ENCODE assay signal across 1 cellular context in the genomic region with DNA sequence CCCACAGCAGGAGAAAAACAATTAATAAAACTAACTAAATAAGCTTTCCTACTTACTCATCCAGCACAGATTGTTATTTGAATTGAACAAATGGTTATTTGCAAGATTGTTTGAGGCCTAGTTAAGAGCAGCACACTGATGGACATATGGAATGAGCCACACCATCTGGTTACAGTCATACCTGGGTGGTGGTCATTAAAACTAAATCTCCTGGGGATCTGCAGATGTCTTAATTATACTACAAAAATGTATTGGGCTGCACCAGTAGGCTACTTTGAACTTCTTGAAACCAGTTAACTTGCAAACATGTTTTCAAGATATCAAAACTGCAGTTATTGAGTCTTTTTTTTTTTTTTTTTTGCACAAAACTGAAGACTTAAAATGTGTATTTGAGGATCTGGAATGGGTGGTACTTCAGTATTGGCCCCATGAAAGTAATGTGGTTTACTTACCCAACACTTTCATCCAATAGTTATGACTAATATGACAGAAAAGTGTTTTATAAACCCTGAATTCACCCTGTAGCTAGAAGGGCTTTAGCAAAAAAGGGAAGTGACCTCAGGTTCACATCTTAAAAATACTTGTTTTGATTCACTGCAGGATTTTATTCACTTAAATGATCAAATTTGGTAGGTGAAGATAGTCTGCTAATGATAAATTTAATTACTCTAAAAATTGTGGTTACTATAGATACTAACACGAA.
TF ChIP-seq lines count a peak whose summit lies in the region.

No MANE protein-coding gene starts in this region.

TF ChIP-seq in SK-N-SH, 30 proteins besides CTCF, POLR2A, EP300 and RAD21 (continued from another document):
- TF ChIP-seq, protein P1, sequence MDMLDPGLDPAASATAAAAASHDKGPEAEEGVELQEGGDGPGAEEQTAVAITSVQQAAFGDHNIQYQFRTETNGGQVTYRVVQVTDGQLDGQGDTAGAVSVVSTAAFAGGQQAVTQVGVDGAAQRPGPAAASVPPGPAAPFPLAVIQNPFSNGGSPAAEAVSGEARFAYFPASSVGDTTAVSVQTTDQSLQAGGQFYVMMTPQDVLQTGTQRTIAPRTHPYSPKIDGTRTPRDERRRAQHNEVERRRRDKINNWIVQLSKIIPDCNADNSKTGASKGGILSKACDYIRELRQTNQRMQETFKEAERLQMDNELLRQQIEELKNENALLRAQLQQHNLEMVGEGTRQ (IDR thresholded peaks at IDR 0.05; ENCODE audit: borderline replicate concordance, low read depth, low read length): no peak
- TF ChIP-seq, protein P2, sequence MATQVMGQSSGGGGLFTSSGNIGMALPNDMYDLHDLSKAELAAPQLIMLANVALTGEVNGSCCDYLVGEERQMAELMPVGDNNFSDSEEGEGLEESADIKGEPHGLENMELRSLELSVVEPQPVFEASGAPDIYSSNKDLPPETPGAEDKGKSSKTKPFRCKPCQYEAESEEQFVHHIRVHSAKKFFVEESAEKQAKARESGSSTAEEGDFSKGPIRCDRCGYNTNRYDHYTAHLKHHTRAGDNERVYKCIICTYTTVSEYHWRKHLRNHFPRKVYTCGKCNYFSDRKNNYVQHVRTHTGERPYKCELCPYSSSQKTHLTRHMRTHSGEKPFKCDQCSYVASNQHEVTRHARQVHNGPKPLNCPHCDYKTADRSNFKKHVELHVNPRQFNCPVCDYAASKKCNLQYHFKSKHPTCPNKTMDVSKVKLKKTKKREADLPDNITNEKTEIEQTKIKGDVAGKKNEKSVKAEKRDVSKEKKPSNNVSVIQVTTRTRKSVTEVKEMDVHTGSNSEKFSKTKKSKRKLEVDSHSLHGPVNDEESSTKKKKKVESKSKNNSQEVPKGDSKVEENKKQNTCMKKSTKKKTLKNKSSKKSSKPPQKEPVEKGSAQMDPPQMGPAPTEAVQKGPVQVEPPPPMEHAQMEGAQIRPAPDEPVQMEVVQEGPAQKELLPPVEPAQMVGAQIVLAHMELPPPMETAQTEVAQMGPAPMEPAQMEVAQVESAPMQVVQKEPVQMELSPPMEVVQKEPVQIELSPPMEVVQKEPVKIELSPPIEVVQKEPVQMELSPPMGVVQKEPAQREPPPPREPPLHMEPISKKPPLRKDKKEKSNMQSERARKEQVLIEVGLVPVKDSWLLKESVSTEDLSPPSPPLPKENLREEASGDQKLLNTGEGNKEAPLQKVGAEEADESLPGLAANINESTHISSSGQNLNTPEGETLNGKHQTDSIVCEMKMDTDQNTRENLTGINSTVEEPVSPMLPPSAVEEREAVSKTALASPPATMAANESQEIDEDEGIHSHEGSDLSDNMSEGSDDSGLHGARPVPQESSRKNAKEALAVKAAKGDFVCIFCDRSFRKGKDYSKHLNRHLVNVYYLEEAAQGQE (IDR thresholded peaks at IDR 0.05; ENCODE audit: low read depth, low read length): no peak
- TF ChIP-seq CHD2 (IDR thresholded peaks at IDR 0.05; ENCODE audit: low read length, partially characterized antibody) (no peak), NRF1 (IDR thresholded peaks at IDR 0.05; ENCODE audit: low read depth, low read length) (no peak), RXRA (IDR thresholded peaks at IDR 0.05; ENCODE audit: borderline replicate concordance, low read depth) (no peak), SIN3A (IDR thresholded peaks at IDR 0.05; ENCODE audit: borderline replicate concordance, low read depth, low read length) (no peak), FOXM1 (IDR thresholded peaks at IDR 0.05; ENCODE audit: low read depth) (no peak), TCF12 (IDR thresholded peaks at IDR 0.05) (no peak)
- TF ChIP-seq, protein P3, sequence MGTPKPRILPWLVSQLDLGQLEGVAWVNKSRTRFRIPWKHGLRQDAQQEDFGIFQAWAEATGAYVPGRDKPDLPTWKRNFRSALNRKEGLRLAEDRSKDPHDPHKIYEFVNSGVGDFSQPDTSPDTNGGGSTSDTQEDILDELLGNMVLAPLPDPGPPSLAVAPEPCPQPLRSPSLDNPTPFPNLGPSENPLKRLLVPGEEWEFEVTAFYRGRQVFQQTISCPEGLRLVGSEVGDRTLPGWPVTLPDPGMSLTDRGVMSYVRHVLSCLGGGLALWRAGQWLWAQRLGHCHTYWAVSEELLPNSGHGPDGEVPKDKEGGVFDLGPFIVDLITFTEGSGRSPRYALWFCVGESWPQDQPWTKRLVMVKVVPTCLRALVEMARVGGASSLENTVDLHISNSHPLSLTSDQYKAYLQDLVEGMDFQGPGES (IDR thresholded peaks at IDR 0.05; ENCODE audit: low read depth, low read length): no peak
TF ChIP-seq in SK-N-SH: peak in this region for 0.
